Comparison of ENCODE assay signal across 10 cellular contexts in the genomic region with DNA sequence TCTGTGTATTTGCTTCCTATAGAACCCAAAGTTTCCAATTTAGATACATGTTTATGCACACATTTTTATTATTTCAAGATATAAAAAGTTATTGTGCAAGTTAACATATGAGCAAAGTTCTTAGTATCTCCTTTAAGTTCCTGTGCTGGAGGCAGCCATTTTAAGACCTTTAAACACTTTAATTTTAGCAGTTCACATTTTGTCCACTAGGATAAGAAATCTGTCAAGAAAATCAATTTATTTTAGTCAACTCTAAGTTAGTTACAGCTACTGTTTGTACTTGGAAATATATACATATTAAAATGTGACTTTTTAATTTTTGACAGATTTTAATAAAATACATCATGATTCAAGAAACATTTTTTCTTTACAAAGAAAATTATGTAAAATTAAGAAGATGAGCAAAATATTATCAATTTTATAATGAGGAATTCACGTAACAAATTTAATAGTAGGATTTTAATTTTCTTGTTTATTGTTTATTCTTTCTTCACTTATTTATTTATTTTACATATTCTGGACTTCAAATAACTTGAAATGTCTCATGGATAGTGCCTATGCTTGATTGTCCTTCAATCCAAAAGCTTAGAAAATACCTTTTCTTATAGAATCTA.
DNase-seq lines count a peak whose midpoint lies in the region; ATAC-seq and TF ChIP-seq lines count a peak whose summit lies in the region.
"Had no signal": no experiment of that assay in that cellular context is flagged by ENCODE, and none has a peak within 500 bp of the region (broad histone marks: within the 10 kb centered on the region; RNA-seq: fewer than 3 reads in every experiment).

No MANE protein-coding gene starts in this region.

- H3K9me3 Mint-ChIP-seq in WTC11, result peaks cover 5% of the 10 kb centered on the region
- peaks cover 3% of the 10 kb centered on the region for H3K9me3 Mint-ChIP-seq in mesothelial cell of epicardium
- no peaks in the 10 kb centered on the region for H3K9me3 Mint-ChIP-seq in activated CD8-positive, alpha-beta memory T cell treated with anti-CD3 and anti-CD28 coated beads, Interleukin-2, amount 10 ng/mL, durations not matched to agents 7 days and 5 days (ENCODE audit: low read depth)
- H3K9me3 Mint-ChIP-seq: activated CD4-positive, alpha-beta memory T cell treated with anti-CD3 and anti-CD28 coated beads for 36 hours had no signal

- DNase-seq in GM12865 (ENCODE audit: low read depth), result peak; percentile 17
- DNase-seq in WTC11 (ENCODE audit: low spot score), result no peak
- DNase-seq in mesothelial cell of epicardium (ENCODE audit: low spot score in 2 of 2, unreplicated experiment in 2 of 2), result no peak
- DNase-seq in activated CD8-positive, alpha-beta memory T cell treated with anti-CD3 and anti-CD28 coated beads, Interleukin-2, amount 10 ng/mL, durations not matched to agents 7 days and 5 days, result no peak
- DNase-seq in T-helper 17 cell, result no peak
- DNase-seq: activated CD4-positive, alpha-beta memory T cell treated with anti-CD3 and anti-CD28 coated beads for 36 hours; NCI-H1436 had no signal

- peaks cover 2% of the 10 kb centered on the region; the same call in 1 of the 2 replicates for H3K36me3 Mint-ChIP-seq in WTC11
- no peaks in the 10 kb centered on the region for H3K36me3 Mint-ChIP-seq in mesothelial cell of epicardium
- no peaks in the 10 kb centered on the region for H3K36me3 Mint-ChIP-seq in activated CD8-positive, alpha-beta memory T cell treated with anti-CD3 and anti-CD28 coated beads, Interleukin-2, amount 10 ng/mL, durations not matched to agents 7 days and 5 days
- H3K36me3 Mint-ChIP-seq in T-helper 17 cell (ENCODE audit: low read depth), result no peaks in the 10 kb centered on the region
- H3K36me3 Mint-ChIP-seq: activated CD4-positive, alpha-beta memory T cell treated with anti-CD3 and anti-CD28 coated beads for 36 hours had no signal

- no peak overlapping the region for H3K4me3 ChIP-seq in GM12865 (ENCODE audit: low read depth, low read length)

- CTCF ChIA-PET in WTC11 (lab: Charles Lee), result interaction anchor here (0.6 to 1.0 kb wide), 2 partner anchors 9 to 165 kb away, joined by 3 to 4 read pairs; no protein-coding TSS in a partner anchor
- CTCF ChIA-PET in activated CD8-positive, alpha-beta memory T cell treated with anti-CD3 and anti-CD28 coated beads, Interleukin-2, amount 10 ng/mL, durations not matched to agents 7 days and 5 days (lab: Charles Lee), result no interaction called here

- H3K9me3 ChIP-seq in T-helper 17 cell (ENCODE audit: control insufficient read depth, low read length, poor library complexity, severe bottlenecking), result no peaks in the 10 kb centered on the region

- no peak overlapping the region for H3K4me3 Mint-ChIP-seq in WTC11
- H3K4me3 Mint-ChIP-seq in mesothelial cell of epicardium, result no peak overlapping the region
- H3K4me3 Mint-ChIP-seq in activated CD8-positive, alpha-beta memory T cell treated with anti-CD3 and anti-CD28 coated beads, Interleukin-2, amount 10 ng/mL, durations not matched to agents 7 days and 5 days, result no peak overlapping the region
- H3K4me3 Mint-ChIP-seq in T-helper 17 cell, result no peak overlapping the region
- H3K4me3 Mint-ChIP-seq: activated CD4-positive, alpha-beta memory T cell treated with anti-CD3 and anti-CD28 coated beads for 36 hours had no signal

- TF ChIP-seq CTCF in GM12865 (IDR thresholded peaks at IDR 0.05; ENCODE audit: insufficient read depth, low read depth, low read length, missing control alignments) (no peak), WTC11 (IDR thresholded peaks at IDR 0.05) (0 out of 2 replicates have a peak, but pooled peaks have one; percentile 15), mesothelial cell of epicardium (IDR thresholded peaks at IDR 0.05; ENCODE audit: unreplicated experiment) (peak; percentile 89)

- POLR2A ChIA-PET in WTC11 (lab: Charles Lee), result no interaction called here

- ATAC-seq in HG03175 (IDR thresholded peaks at IDR 0.05; ENCODE audit: unreplicated experiment), result peak; percentile 68
- no peak; the same call in 1 of the 2 replicates for ATAC-seq in WTC11
- no peak for ATAC-seq in activated CD8-positive, alpha-beta memory T cell treated with anti-CD3 and anti-CD28 coated beads, Interleukin-2, amount 10 ng/mL, durations not matched to agents 7 days and 5 days
- no peak for ATAC-seq in GM21367 (IDR thresholded peaks at IDR 0.05; ENCODE audit: unreplicated experiment)
- no peak for ATAC-seq in HG02852 (IDR thresholded peaks at IDR 0.05; ENCODE audit: unreplicated experiment)
- ATAC-seq in T-helper 17 cell, result no peak

- H3K4me1 Mint-ChIP-seq in WTC11 (no peaks in the 10 kb centered on the region), mesothelial cell of epicardium (no peaks in the 10 kb centered on the region), T-helper 17 cell (no peaks in the 10 kb centered on the region)
- no peaks in the 10 kb centered on the region for H3K4me1 Mint-ChIP-seq in activated CD8-positive, alpha-beta memory T cell treated with anti-CD3 and anti-CD28 coated beads, Interleukin-2, amount 10 ng/mL, durations not matched to agents 7 days and 5 days

- H3K27ac Mint-ChIP-seq in WTC11, result no peak overlapping the region
- no peak overlapping the region for H3K27ac Mint-ChIP-seq in mesothelial cell of epicardium
- no peak overlapping the region for H3K27ac Mint-ChIP-seq in activated CD8-positive, alpha-beta memory T cell treated with anti-CD3 and anti-CD28 coated beads, Interleukin-2, amount 10 ng/mL, durations not matched to agents 7 days and 5 days
- no peak overlapping the region for H3K27ac Mint-ChIP-seq in T-helper 17 cell
- H3K27ac Mint-ChIP-seq: activated CD4-positive, alpha-beta memory T cell treated with anti-CD3 and anti-CD28 coated beads for 36 hours had no signal

- H3K27me3 Mint-ChIP-seq in WTC11 (ENCODE audit: low read depth) (no peaks in the 10 kb centered on the region), mesothelial cell of epicardium (ENCODE audit: low read depth) (no peaks in the 10 kb centered on the region), T-helper 17 cell (no peaks in the 10 kb centered on the region)
- H3K27me3 Mint-ChIP-seq in activated CD8-positive, alpha-beta memory T cell treated with anti-CD3 and anti-CD28 coated beads, Interleukin-2, amount 10 ng/mL, durations not matched to agents 7 days and 5 days, result no peaks in the 10 kb centered on the region
- H3K27me3 Mint-ChIP-seq: activated CD4-positive, alpha-beta memory T cell treated with anti-CD3 and anti-CD28 coated beads for 36 hours had no signal

TF ChIP-seq in WTC11, 78 proteins besides CTCF, POLR2A, EP300 and RAD21:
- TF ChIP-seq ZNF232 (CRISPR knock-in tag; IDR thresholded peaks at IDR 0.05) (no peak), HMGA2 (CRISPR knock-in tag; IDR thresholded peaks at IDR 0.05) (no peak), CREM (CRISPR knock-in tag; IDR thresholded peaks at IDR 0.05) (no peak)
- TF ChIP-seq, protein P1, sequence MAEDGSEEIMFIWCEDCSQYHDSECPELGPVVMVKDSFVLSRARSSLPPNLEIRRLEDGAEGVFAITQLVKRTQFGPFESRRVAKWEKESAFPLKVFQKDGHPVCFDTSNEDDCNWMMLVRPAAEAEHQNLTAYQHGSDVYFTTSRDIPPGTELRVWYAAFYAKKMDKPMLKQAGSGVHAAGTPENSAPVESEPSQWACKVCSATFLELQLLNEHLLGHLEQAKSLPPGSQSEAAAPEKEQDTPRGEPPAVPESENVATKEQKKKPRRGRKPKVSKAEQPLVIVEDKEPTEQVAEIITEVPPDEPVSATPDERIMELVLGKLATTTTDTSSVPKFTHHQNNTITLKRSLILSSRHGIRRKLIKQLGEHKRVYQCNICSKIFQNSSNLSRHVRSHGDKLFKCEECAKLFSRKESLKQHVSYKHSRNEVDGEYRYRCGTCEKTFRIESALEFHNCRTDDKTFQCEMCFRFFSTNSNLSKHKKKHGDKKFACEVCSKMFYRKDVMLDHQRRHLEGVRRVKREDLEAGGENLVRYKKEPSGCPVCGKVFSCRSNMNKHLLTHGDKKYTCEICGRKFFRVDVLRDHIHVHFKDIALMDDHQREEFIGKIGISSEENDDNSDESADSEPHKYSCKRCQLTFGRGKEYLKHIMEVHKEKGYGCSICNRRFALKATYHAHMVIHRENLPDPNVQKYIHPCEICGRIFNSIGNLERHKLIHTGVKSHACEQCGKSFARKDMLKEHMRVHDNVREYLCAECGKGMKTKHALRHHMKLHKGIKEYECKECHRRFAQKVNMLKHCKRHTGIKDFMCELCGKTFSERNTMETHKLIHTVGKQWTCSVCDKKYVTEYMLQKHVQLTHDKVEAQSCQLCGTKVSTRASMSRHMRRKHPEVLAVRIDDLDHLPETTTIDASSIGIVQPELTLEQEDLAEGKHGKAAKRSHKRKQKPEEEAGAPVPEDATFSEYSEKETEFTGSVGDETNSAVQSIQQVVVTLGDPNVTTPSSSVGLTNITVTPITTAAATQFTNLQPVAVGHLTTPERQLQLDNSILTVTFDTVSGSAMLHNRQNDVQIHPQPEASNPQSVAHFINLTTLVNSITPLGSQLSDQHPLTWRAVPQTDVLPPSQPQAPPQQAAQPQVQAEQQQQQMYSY (CRISPR knock-in tag; IDR thresholded peaks at IDR 0.05), result no peak
